10 cellular contexts compared by ENCODE assay signal in genomic region chr14:20667957-20668356, GRCh38. TPM values are rescaled to one million over a fixed set of nuclear protein-coding genes. Genes with fewer than 3 reads are reported as not detected.
DNase-seq lines count a peak whose midpoint lies in the region; ATAC-seq and TF ChIP-seq lines count a peak whose summit lies in the region.
"Had no signal": no experiment of that assay in that cellular context is flagged by ENCODE, and none has a peak within 500 bp of the region (broad histone marks: within the 10 kb centered on the region; RNA-seq: fewer than 3 reads in every experiment).

No MANE protein-coding gene starts in this region.

- no peak overlapping the region for H3K23ac ChIP-seq in mesendoderm (ENCODE audit: low read length)

- H3K4ac ChIP-seq in mesendoderm (ENCODE audit: low read depth, low read length) = no peak overlapping the region

- H2AK5ac ChIP-seq in mesendoderm (ENCODE audit: low read length) = no peak overlapping the region

- no peak overlapping the region for H3K9ac ChIP-seq in mesendoderm (ENCODE audit: low read length)

- H3K27ac Mint-ChIP-seq in activated naive CD8-positive, alpha-beta T cell treated with anti-CD3 and anti-CD28 coated beads, Interleukin-2, amount 50 U/mL, for 24 hours = peak overlapping the region; percentile 84

- no peak overlapping the region for H2BK15ac ChIP-seq in mesendoderm (replicated peaks; ENCODE audit: low read depth)

- H3K27me3 Mint-ChIP-seq in activated naive CD8-positive, alpha-beta T cell treated with anti-CD3 and anti-CD28 coated beads, Interleukin-2, amount 50 U/mL, for 24 hours = peaks cover 16% of the 10 kb centered on the region

- H3K79me2 ChIP-seq in mesendoderm (ENCODE audit: control insufficient read depth, insufficient read depth, low read length) = no peaks in the 10 kb centered on the region

- peaks cover 0 to 54% (median 0%) of the 10 kb centered on the region in 4 donors for H3K27me3 ChIP-seq in esophagus squamous epithelium
- H3K27me3 ChIP-seq in mesendoderm (ENCODE audit: insufficient read depth, low read length, poor library complexity) = no peaks in the 10 kb centered on the region

- H3K4me3 Mint-ChIP-seq in activated naive CD8-positive, alpha-beta T cell treated with anti-CD3 and anti-CD28 coated beads, Interleukin-2, amount 50 U/mL, for 24 hours = peak overlapping the region; percentile 6

- H2BK120ac ChIP-seq in mesendoderm (ENCODE audit: low read depth, low read length) = no peak overlapping the region

- H3K36me3 ChIP-seq in esophagus squamous epithelium (no peaks in the 10 kb centered on the region), mesendoderm (ENCODE audit: control insufficient read depth, insufficient read depth, low read length) (no peaks in the 10 kb centered on the region)

- no peaks in the 10 kb centered on the region for H3K9me3 ChIP-seq in esophagus squamous epithelium

- no peak overlapping the region for H3K56ac ChIP-seq in mesendoderm (ENCODE audit: low read length)

- H3K36me3 Mint-ChIP-seq in activated naive CD8-positive, alpha-beta T cell treated with anti-CD3 and anti-CD28 coated beads, Interleukin-2, amount 50 U/mL, for 24 hours (ENCODE audit: low read depth) = peaks cover 2% of the 10 kb centered on the region

- no peak overlapping the region for H3K4me2 ChIP-seq in mesendoderm (ENCODE audit: low read length)

- H3K79me1 ChIP-seq in mesendoderm (ENCODE audit: low read length) = no peaks in the 10 kb centered on the region

- no peak overlapping the region for H4K5ac ChIP-seq in mesendoderm (ENCODE audit: low read length)

- WGBS in esophagus squamous epithelium, 2 donors = 44 to 73% methylated on average over 1 to 2 of the region's 2 CpGs
- WGBS in mesendoderm (ENCODE audit: extremely low coverage, insufficient coverage, low lambda C conversion rate) = no CpG with 5 or more reads among the region's 2 CpGs

- TF ChIP-seq CTCF in esophagus squamous epithelium (IDR thresholded peaks at IDR 0.05) = no peak

- no peak overlapping the region for H3K18ac ChIP-seq in mesendoderm (ENCODE audit: low read length)

- no peak overlapping the region for H2BK5ac ChIP-seq in mesendoderm (ENCODE audit: low read length)

- no peaks in the 10 kb centered on the region for H3K9me3 Mint-ChIP-seq in activated naive CD8-positive, alpha-beta T cell treated with anti-CD3 and anti-CD28 coated beads, Interleukin-2, amount 50 U/mL, for 24 hours

- DNase-seq in activated naive CD8-positive, alpha-beta T cell treated with anti-CD3 and anti-CD28 coated beads, Interleukin-2, amount 50 U/mL, for 24 hours = no peak
- DNase-seq in esophagus squamous epithelium (lab: John Stamatoyannopoulos, UW) (no peak), mesendoderm (no peak), COLO668 (lab: John Stamatoyannopoulos, UW; ENCODE audit: unreplicated experiment) (no peak), left lobe of liver (ENCODE audit: low spot score) (no peak)

- H3K4me1 Mint-ChIP-seq in activated naive CD8-positive, alpha-beta T cell treated with anti-CD3 and anti-CD28 coated beads, Interleukin-2, amount 50 U/mL, for 24 hours = peaks cover 27% of the 10 kb centered on the region

- ATAC-seq in GM18511 (IDR thresholded peaks at IDR 0.05; ENCODE audit: unreplicated experiment) = peak; percentile 78
- peak; percentile 70 for ATAC-seq in GM21367 (IDR thresholded peaks at IDR 0.05; ENCODE audit: unreplicated experiment)
- ATAC-seq in HG03159 (IDR thresholded peaks at IDR 0.05; ENCODE audit: unreplicated experiment) = peak; percentile 77
- ATAC-seq in activated naive CD8-positive, alpha-beta T cell treated with anti-CD3 and anti-CD28 coated beads, Interleukin-2, amount 50 U/mL, for 24 hours = peak; percentile 66
- no peak for ATAC-seq in left lobe of liver

- no peak for TF ChIP-seq POLR2A in esophagus squamous epithelium (IDR thresholded peaks at IDR 0.05)

- H4K8ac ChIP-seq in mesendoderm (ENCODE audit: low read depth, low read length) = no peak overlapping the region

- H3K4me1 ChIP-seq in esophagus squamous epithelium (peaks cover 6 to 10% (median 9%) of the 10 kb centered on the region in 3 donors), mesendoderm (ENCODE audit: control insufficient read depth, low read depth, low read length) (no peaks in the 10 kb centered on the region)

- H3K4me3 ChIP-seq in esophagus squamous epithelium (no peak overlapping the region), mesendoderm (ENCODE audit: low read length) (no peak overlapping the region)
- H3K4me3 ChIP-seq: lung had no signal

- intact Hi-C loops in esophagus squamous epithelium (cut with DNase I) = no loop called here

- H3K27ac ChIP-seq in esophagus squamous epithelium (no peak overlapping the region), mesendoderm (ENCODE audit: low read depth, low read length) (no peak overlapping the region)

RNA-seq across cellular contexts. Expression of gene RNASE4, which starts 16.4 kb away (rescaled TPM):
- 10 to 100 TPM in 2 of 4 donors, 1 to 10 TPM in 2; 4.0 to 73.1 (median 19.5) TPM for total RNA-seq in esophagus squamous epithelium
- 1.5 TPM for polyA plus RNA-seq in mesendoderm (2013, experiment 1 of 2)
- polyA plus RNA-seq in mesendoderm (2013, experiment 2 of 2) = 1.1 TPM
- total RNA-seq in left lobe of liver = 152 TPM

RNA-seq across cellular contexts. Expression of gene ANG, which starts 20.6 kb away (rescaled TPM):
- total RNA-seq in esophagus squamous epithelium = 10 to 100 TPM in 1 of 4 donors, 1 to 10 TPM in 3; 1.4 to 15.1 (median 5.8) TPM
- polyA plus RNA-seq in mesendoderm (2013, experiment 1 of 2) = 3.2 TPM
- polyA plus RNA-seq in mesendoderm (2013, experiment 2 of 2) = 3.0 TPM
- 685 TPM for total RNA-seq in left lobe of liver

RNA-seq across cellular contexts. Expression of gene OR6S1, which starts 26.5 kb away (rescaled TPM):
- total RNA-seq in esophagus squamous epithelium (not detected), left lobe of liver (not detected)
- not detected for polyA plus RNA-seq in mesendoderm (2013, experiment 1 of 2)
- polyA plus RNA-seq in mesendoderm (2013, experiment 2 of 2) = not detected
- total RNA-seq: lung, NCI-H460 had no signal
- polyA plus RNA-seq: lung had no signal

Comparison
In these comparisons a context has a peak if more than half of its experiments do, and no peak if none do; other contexts are left out.
1. RNA of gene ANG, which starts 20.6 kb away (total RNA-seq): 685 TPM in left lobe of liver (single experiment); 1.4 to 15.1 TPM in esophagus squamous epithelium; every median in the first group is over 10 times any median in the second.